Comparison of ENCODE assay signal across 2 cellular contexts in genomic region chr19:1473424-1473851, GRCh38.
A peak's percentile ranks its signal among the peaks of the same experiment; 100 is the strongest.
TF ChIP-seq lines count a peak whose summit lies in the region.

No MANE protein-coding gene starts in this region.

TF ChIP-seq in HEK293, 187 proteins besides CTCF, POLR2A, EP300 and RAD21:
- TF ChIP-seq ZNF707 (tag by site-specific recombination; IDR thresholded peaks at IDR 0.05): no peak
- peak; percentile 53; the same call in 1 of the 2 replicates for TF ChIP-seq GLIS2 (tag by site-specific recombination; IDR thresholded peaks at IDR 0.05)
- TF ChIP-seq GLIS1 (tag by site-specific recombination; IDR thresholded peaks at IDR 0.05): peak; percentile 32; the same call in 1 of the 2 replicates
- no peak for TF ChIP-seq TSHZ1 (tag by site-specific recombination; IDR thresholded peaks at IDR 0.05; ENCODE audit: borderline replicate concordance)
- no peak for TF ChIP-seq ZNF621 (tag by site-specific recombination; IDR thresholded peaks at IDR 0.05)
- TF ChIP-seq ZNF302 (tag by site-specific recombination; IDR thresholded peaks at IDR 0.05; ENCODE audit: low read depth): no peak
- no peak for TF ChIP-seq ZNF239 (tag by site-specific recombination; IDR thresholded peaks at IDR 0.05)

TF ChIP-seq in GM12878, 131 proteins besides CTCF, POLR2A, EP300 and RAD21:
- TF ChIP-seq ZBTB11 (CRISPR knock-in tag; IDR thresholded peaks at IDR 0.05) (no peak), EED (IDR thresholded peaks at IDR 0.05; ENCODE audit: low read depth) (no peak), CHD2 (IDR thresholded peaks at IDR 0.05; ENCODE audit: borderline replicate concordance, low read depth, low read length) (no peak), BCL11A (IDR thresholded peaks at IDR 0.05; ENCODE audit: low read depth, low read length) (no peak), CHD1 (IDR thresholded peaks at IDR 0.05; ENCODE audit: low read depth, low read length) (no peak), BCL3 (IDR thresholded peaks at IDR 0.05; ENCODE audit: borderline replicate concordance, insufficient read depth, low read depth, low read length, poor library complexity, severe bottlenecking) (no peak), MAX (IDR thresholded peaks at IDR 0.05; ENCODE audit: low read depth, low read length) (no peak), TAF1 (IDR thresholded peaks at IDR 0.05; ENCODE audit: borderline replicate concordance, low read depth, low read length) (no peak), ZNF207 (IDR thresholded peaks at IDR 0.05; ENCODE audit: borderline replicate concordance) (no peak)
